7 cellular contexts compared by ENCODE assay signal in genomic region chr14:71994416-71994815, GRCh38.
"Had no signal": no experiment of that assay in that cellular context is flagged by ENCODE, and none has a peak within 500 bp of the region (broad histone marks: within the 10 kb centered on the region; RNA-seq: fewer than 3 reads in every experiment).

No MANE protein-coding gene starts in this region.

- H3K36me3 Mint-ChIP-seq: IgD-negative memory B cell had no signal

- H3K4me3 ChIP-seq: K562 had no signal

- H3K27ac Mint-ChIP-seq: IgD-negative memory B cell had no signal

- H3K4me3 Mint-ChIP-seq: IgD-negative memory B cell had no signal

- DNase-seq: IMR-90, KBM-7, KG1 had no signal

- ATAC-seq: K562 had no signal

- H3K27ac ChIP-seq: HL-60 had no signal

- FAIRE-seq: HTR-8/SVneo, K562 had no signal
